In genomic region chr1:150751443-150751842, GRCh38 we compare ENCODE assay signal across 1 cellular context.
TF ChIP-seq lines count a peak whose summit lies in the region.

No MANE protein-coding gene starts in this region.

TF ChIP-seq in H1, 55 proteins besides CTCF, POLR2A, EP300 and RAD21:
- TF ChIP-seq NRF1 (IDR thresholded peaks at IDR 0.05; ENCODE audit: low read depth, low read length), result no peak
- no peak for TF ChIP-seq RNF2 (IDR thresholded peaks at IDR 0.05; ENCODE audit: borderline replicate concordance, low read depth, low read length, missing control alignments, poor library complexity, severe bottlenecking)
- TF ChIP-seq ATF2 (IDR thresholded peaks at IDR 0.05; ENCODE audit: low read length), result no peak
TF ChIP-seq in H1: peak in this region for 0.
